Comparison of ENCODE assay signal across 32 cellular contexts in genomic region chr12:88083634-88084033, GRCh38. TPM values are rescaled to one million over a fixed set of nuclear protein-coding genes. Genes with fewer than 3 reads are reported as not detected.
"Had no signal": no experiment of that assay in that cellular context is flagged by ENCODE, and none has a peak within 500 bp of the region (broad histone marks: within the 10 kb centered on the region; RNA-seq: fewer than 3 reads in every experiment).

No MANE protein-coding gene starts in this region.

- DNase-seq: naive thymus-derived CD4-positive, alpha-beta T cell; natural killer cell; nucleus accumbens; pancreas; retina; spleen; stimulated activated CD4-positive, alpha-beta T cell treated with anti-CD3 and anti-CD28 coated beads, Interleukin-12 subunit alpha, Interleukin-12 subunit beta, amount 100 ng/mL, for 4 hours; stimulated activated CD4-positive, alpha-beta T cell treated with anti-CD3 and anti-CD28 coated beads, Interleukin-1b, Interleukin-23, amount 100 ng/mL, for 48 hours; stimulated activated CD4-positive, alpha-beta T cell treated with anti-CD3 and anti-CD28 coated beads, Interleukin-4, amount 100 ng/mL, for 1 hour; stimulated activated CD4-positive, alpha-beta T cell treated with anti-CD3 and anti-CD28 coated beads, Interleukin-4, amount 100 ng/mL, for 4 hours; stimulated activated CD8-positive, alpha-beta memory T cell treated with anti-CD3 and anti-CD28 coated beads, Interleukin-4, amount 100 ng/mL, for 48 hours; stimulated activated naive CD4-positive, alpha-beta T cell; stimulated activated naive CD8-positive, alpha-beta T cell treated with anti-CD3 and anti-CD28 coated beads, Interleukin-15, amount 100 ng/mL, for 72 hours; stimulated activated naive CD8-positive, alpha-beta T cell treated with anti-CD3 and anti-CD28 coated beads, Interleukin-15, Interleukin-2, amounts not matched to agents 100 U/mL and 50 U/mL, for 24 hours; substantia nigra; testis; tibial artery; transverse colon; upper lobe of right lung; uterus had no signal

- H3K4me1 ChIP-seq: pancreas, prostate gland, right atrium auricular region, spleen, suprapubic skin, testis, tibial artery, transverse colon, upper lobe of right lung, uterus had no signal

- H3K27me3 ChIP-seq: neutrophil, pancreas, right atrium auricular region, spleen, suprapubic skin, testis, tibial artery, transverse colon, upper lobe of right lung, uterus had no signal

- H3K27me3 Mint-ChIP-seq: naive thymus-derived CD4-positive, alpha-beta T cell; stimulated activated memory B cell treated with anti-CD40 and anti-IgM and Interleukin-4, amounts not matched to agents 10 μg/mL and 1 μg/mL and 100 μg/mL, for 72 hours; stimulated activated naive CD8-positive, alpha-beta T cell treated with anti-CD3 and anti-CD28 coated beads, Interleukin-15, amount 100 ng/mL, for 72 hours; type B pancreatic cell had no signal

- H3K27ac ChIP-seq: neutrophil, pancreas, prostate gland, right atrium auricular region, skin epidermis, spleen, suprapubic skin, testis, tibial artery, transverse colon, upper lobe of right lung, uterus had no signal

- H3K4me3 Mint-ChIP-seq: naive thymus-derived CD4-positive, alpha-beta T cell; natural killer cell; nephron; neural crest cell; stimulated activated memory B cell treated with anti-CD40 and anti-IgM and Interleukin-4, amounts not matched to agents 10 μg/mL and 1 μg/mL and 100 μg/mL, for 72 hours; stimulated activated naive CD8-positive, alpha-beta T cell treated with anti-CD3 and anti-CD28 coated beads, Interleukin-15, amount 100 ng/mL, for 72 hours; type B pancreatic cell had no signal

- FAIRE-seq: pancreas had no signal

- H3K9me3 ChIP-seq: neutrophil, pancreas, prostate gland, right atrium auricular region, spleen, suprapubic skin, testis, tibial artery, transverse colon, upper lobe of right lung, uterus had no signal

- H3K36me3 ChIP-seq: neutrophil, prostate gland, uterus had no signal

- H3K4me3 ChIP-seq: pancreas, prostate gland, right atrium auricular region, skin epidermis, smooth muscle cell, spleen, suprapubic skin, testis, tibial artery, transverse colon, upper lobe of right lung, uterus had no signal

- H3K4me1 Mint-ChIP-seq: naive thymus-derived CD4-positive, alpha-beta T cell; natural killer cell; nephron; neural crest cell; stimulated activated memory B cell treated with anti-CD40 and anti-IgM and Interleukin-4, amounts not matched to agents 10 μg/mL and 1 μg/mL and 100 μg/mL, for 72 hours; stimulated activated naive CD8-positive, alpha-beta T cell treated with anti-CD3 and anti-CD28 coated beads, Interleukin-15, amount 100 ng/mL, for 72 hours had no signal

- H3K9me3 Mint-ChIP-seq: naive thymus-derived CD4-positive, alpha-beta T cell; natural killer cell; nephron; neural crest cell; stimulated activated memory B cell treated with anti-CD40 and anti-IgM and Interleukin-4, amounts not matched to agents 10 μg/mL and 1 μg/mL and 100 μg/mL, for 72 hours; stimulated activated naive CD8-positive, alpha-beta T cell treated with anti-CD3 and anti-CD28 coated beads, Interleukin-15, amount 100 ng/mL, for 72 hours; type B pancreatic cell had no signal

- H3K27ac Mint-ChIP-seq: naive thymus-derived CD4-positive, alpha-beta T cell; natural killer cell; nephron; stimulated activated memory B cell treated with anti-CD40 and anti-IgM and Interleukin-4, amounts not matched to agents 10 μg/mL and 1 μg/mL and 100 μg/mL, for 72 hours; stimulated activated naive CD8-positive, alpha-beta T cell treated with anti-CD3 and anti-CD28 coated beads, Interleukin-15, amount 100 ng/mL, for 72 hours; type B pancreatic cell had no signal

- H3K4me2 ChIP-seq: smooth muscle cell had no signal

- ATAC-seq: naive thymus-derived CD4-positive, alpha-beta T cell; natural killer cell; pancreas; sciatic nerve; stimulated activated memory B cell treated with anti-CD40 and anti-IgM and Interleukin-4, amounts not matched to agents 10 μg/mL and 1 μg/mL and 100 μg/mL, for 72 hours; stimulated activated naive CD8-positive, alpha-beta T cell treated with anti-CD3 and anti-CD28 coated beads, Interleukin-15, amount 100 ng/mL, for 72 hours; stimulated activated naive CD8-positive, alpha-beta T cell treated with anti-CD3 and anti-CD28 coated beads, Interleukin-15, Interleukin-2, amounts not matched to agents 100 U/mL and 50 U/mL, for 24 hours; upper lobe of right lung had no signal

RNA-seq across cellular contexts. Expression of gene C12orf50, which starts 54.4 kb away (rescaled TPM):
- total RNA-seq: osteocyte, right atrium auricular region, suprapubic skin, transverse colon, upper lobe of right lung had no signal
- polyA plus RNA-seq: naive thymus-derived CD4-positive, alpha-beta T cell; pancreas; smooth muscle cell; spleen had no signal
